Comparison of ENCODE assay signal across 25 cellular contexts in genomic region chr7:70436815-70437350, GRCh38.
DNase-seq lines count a peak whose midpoint lies in the region; FAIRE-seq and TF ChIP-seq lines count a peak whose summit lies in the region.
"Had no signal": no experiment of that assay in that cellular context is flagged by ENCODE, and none has a peak within 500 bp of the region (broad histone marks: within the 10 kb centered on the region; RNA-seq: fewer than 3 reads in every experiment).

No MANE protein-coding gene starts in this region.

- peaks cover 3% of the 10 kb centered on the region for H3K27me3 Mint-ChIP-seq in brain
- H3K27me3 Mint-ChIP-seq: CD4-positive, CD25-positive, alpha-beta regulatory T cell; IgD-negative memory B cell had no signal

- H3K9me3 Mint-ChIP-seq in brain, result peaks cover 0 to 3% (median 0%) of the 10 kb centered on the region in 5 experiments
- H3K9me3 Mint-ChIP-seq: CD8-positive, alpha-beta memory T cell; GM23338; IgD-negative memory B cell had no signal

- H3K27ac Mint-ChIP-seq in brain, result peak overlapping the region; percentile 1 to 93 (median 49)
- H3K27ac Mint-ChIP-seq: CD4-positive, CD25-positive, alpha-beta regulatory T cell; GM23338; IgD-negative memory B cell had no signal

- H3K4me1 Mint-ChIP-seq in brain, result peaks cover 73% of the 10 kb centered on the region
- H3K4me1 Mint-ChIP-seq: CD4-positive, CD25-positive, alpha-beta regulatory T cell; GM23338; IgD-negative memory B cell had no signal

- peak; percentile 49 for DNase-seq in NCI-H2227 (lab: John Stamatoyannopoulos, UW; ENCODE audit: unreplicated experiment)
- DNase-seq in NCI-H2227 treated with DMSO at 0.1 percent for 48 hours (lab: John Stamatoyannopoulos, UW), result no peak
- DNase-seq in OCI-M1 (lab: John Stamatoyannopoulos, UW), result peak; percentile 7
- DNase-seq in HTR-8/SVneo (ENCODE audit: insufficient read length, low spot score), result no peak
- DNase-seq in mucosa of gallbladder (ENCODE audit: low spot score), result no peak
- DNase-seq in RCC 7860 (ENCODE audit: low spot score), result no peak
- DNase-seq: AML-193; C1 segment of cervical spinal cord; CD4-positive, CD25-positive, alpha-beta regulatory T cell; CD8-positive, alpha-beta memory T cell; COR-L47; DMS 273 treated with DMSO at 0.1 percent for 48 hours; DMS53; DND-41; EL; HCEC 1CT; KG1 had no signal

- no peak for TF ChIP-seq CTCF in brain (conservative IDR thresholded peaks at IDR 0.05)

- peaks cover 4% of the 10 kb centered on the region for H3K36me3 Mint-ChIP-seq in brain
- H3K36me3 Mint-ChIP-seq: CD4-positive, CD25-positive, alpha-beta regulatory T cell had no signal

- FAIRE-seq in HTR-8/SVneo (lab: Jason Lieb, UNC) (no peak), RCC 7860 (lab: Jason Lieb, UNC) (no peak)
- FAIRE-seq: A549, GM12892, GM18507, H54, HepG2 had no signal

- peak overlapping the region in 1 of 5 experiments; percentile 3 for H3K4me3 Mint-ChIP-seq in brain
- H3K4me3 Mint-ChIP-seq: CD4-positive, CD25-positive, alpha-beta regulatory T cell; CD8-positive, alpha-beta memory T cell; GM23338; IgD-negative memory B cell had no signal

Comparison
In these comparisons a context has a peak if more than half of its experiments do, and no peak if none do; other contexts are left out.
1. DNase-seq: peak in NCI-H2227 (single experiment) and OCI-M1 (single experiment); none in NCI-H2227 treated with DMSO at 0.1 percent for 48 hours (single experiment), HTR-8/SVneo (single experiment), mucosa of gallbladder (single experiment) and RCC 7860 (single experiment).